In genomic region chr2:36277146-36277808, GRCh38 we compare ENCODE assay signal across 9 cellular contexts.
DNase-seq lines count a peak whose midpoint lies in the region; ATAC-seq, FAIRE-seq and TF ChIP-seq lines count a peak whose summit lies in the region.
"Had no signal": no experiment of that assay in that cellular context is flagged by ENCODE, and none has a peak within 500 bp of the region (broad histone marks: within the 10 kb centered on the region; RNA-seq: fewer than 3 reads in every experiment).

No MANE protein-coding gene starts in this region.

- peaks cover 7% of the 10 kb centered on the region for H3K4me1 Mint-ChIP-seq in activated CD4-positive, alpha-beta T cell treated with anti-CD3 and anti-CD28 coated beads, Interleukin-2, amount 10 ng/mL, durations not matched to agents 24 days and 14 days

- H3K9me2 ChIP-seq in Karpas-422 (replicated peaks; ENCODE audit: insufficient read depth, low read length): no peaks in the 10 kb centered on the region

- H3K27me3 Mint-ChIP-seq in activated CD4-positive, alpha-beta T cell treated with anti-CD3 and anti-CD28 coated beads, Interleukin-2, amount 10 ng/mL, durations not matched to agents 24 days and 14 days: no peaks in the 10 kb centered on the region

- no peaks in the 10 kb centered on the region for H4K20me1 ChIP-seq in Karpas-422 (ENCODE audit: insufficient read depth, low read depth, low read length)

- no peaks in the 10 kb centered on the region for H3K79me2 ChIP-seq in Karpas-422 (ENCODE audit: low read length)

- intact Hi-C loops in activated CD4-positive, alpha-beta T cell treated with anti-CD3 and anti-CD28 coated beads, Interleukin-2, amount 10 ng/mL, durations not matched to agents 24 days and 14 days (cut with micrococcal nuclease): loop anchor here (1.0 to 2.0 kb wide), 3 partner anchors 30 to 130 kb away; no protein-coding TSS in a partner anchor
- intact Hi-C loops in left ventricle myocardium inferior (cut with micrococcal nuclease): no loop called here

- no peak overlapping the region for H3K9ac ChIP-seq in Karpas-422 (ENCODE audit: low read length)
- H3K9ac ChIP-seq: neural progenitor cell had no signal

- H3K27me3 ChIP-seq in brain microvascular endothelial cell (replicated peaks) (no peaks in the 10 kb centered on the region), Karpas-422 (ENCODE audit: low read length) (no peaks in the 10 kb centered on the region), left ventricle myocardium inferior (ENCODE audit: low read depth) (no peaks in the 10 kb centered on the region)

- no peak overlapping the region for H3K4me2 ChIP-seq in Karpas-422 (ENCODE audit: low read depth, low read length, poor library complexity, severe bottlenecking)
- H3K4me2 ChIP-seq: neural progenitor cell had no signal

- H3K4me3 Mint-ChIP-seq in activated CD4-positive, alpha-beta T cell treated with anti-CD3 and anti-CD28 coated beads, Interleukin-2, amount 10 ng/mL, durations not matched to agents 24 days and 14 days: no peak overlapping the region
- H3K4me3 Mint-ChIP-seq: neural progenitor cell had no signal

- no peaks in the 10 kb centered on the region for H3K9me3 ChIP-seq in Karpas-422 (ENCODE audit: low read length)
- H3K9me3 ChIP-seq in left ventricle myocardium inferior (replicated peaks): peaks cover 17% of the 10 kb centered on the region

- H3K36me3 Mint-ChIP-seq in activated CD4-positive, alpha-beta T cell treated with anti-CD3 and anti-CD28 coated beads, Interleukin-2, amount 10 ng/mL, durations not matched to agents 24 days and 14 days (ENCODE audit: low read depth): no peaks in the 10 kb centered on the region

- H3K27ac Mint-ChIP-seq in activated CD4-positive, alpha-beta T cell treated with anti-CD3 and anti-CD28 coated beads, Interleukin-2, amount 10 ng/mL, durations not matched to agents 24 days and 14 days: no peak overlapping the region
- H3K27ac Mint-ChIP-seq: neural progenitor cell had no signal

- no peak for FAIRE-seq in HTR-8/SVneo (lab: Jason Lieb, UNC)

- no peak for TF ChIP-seq CTCF in brain microvascular endothelial cell (IDR thresholded peaks at IDR 0.05; ENCODE audit: low read depth, low read length, missing control alignments)
- TF ChIP-seq CTCF in left ventricle myocardium inferior (IDR thresholded peaks at IDR 0.05; ENCODE audit: borderline replicate concordance): no peak

- H3K9me3 Mint-ChIP-seq in activated CD4-positive, alpha-beta T cell treated with anti-CD3 and anti-CD28 coated beads, Interleukin-2, amount 10 ng/mL, durations not matched to agents 24 days and 14 days: peaks cover 19% of the 10 kb centered on the region

- H2AFZ ChIP-seq in Karpas-422 (ENCODE audit: low read length): no peak overlapping the region
- H2AFZ ChIP-seq: neural progenitor cell had no signal

- peak; percentile 22 to 42 for DNase-seq in activated CD4-positive, alpha-beta T cell treated with anti-CD3 and anti-CD28 coated beads, Interleukin-2, amount 50 U/mL, for 48 hours
- no peak for DNase-seq in activated CD4-positive, alpha-beta T cell treated with anti-CD3 and anti-CD28 coated beads, Interleukin-2, amount 10 ng/mL, durations not matched to agents 24 days and 14 days
- DNase-seq in HTR-8/SVneo (ENCODE audit: insufficient read length, low spot score): peak; percentile 26
- DNase-seq in brain microvascular endothelial cell: peak; percentile 95
- peak; percentile 54 for DNase-seq in stimulated activated CD4-positive, alpha-beta T cell treated with anti-CD3 and anti-CD28 coated beads, Interleukin-4, amount 100 ng/mL, for 24 hours
- DNase-seq in Karpas-422: no peak
- no peak for DNase-seq in left ventricle myocardium inferior

- H3K4me1 ChIP-seq in Karpas-422 (ENCODE audit: low read length): no peaks in the 10 kb centered on the region
- no peaks in the 10 kb centered on the region for H3K4me1 ChIP-seq in left ventricle myocardium inferior
- H3K4me1 ChIP-seq: neural progenitor cell had no signal

- ATAC-seq in HG03457 (IDR thresholded peaks at IDR 0.05; ENCODE audit: unreplicated experiment): no peak

- H3K36me3 ChIP-seq in brain microvascular endothelial cell (replicated peaks) (no peaks in the 10 kb centered on the region), Karpas-422 (ENCODE audit: insufficient read depth, low read length) (no peaks in the 10 kb centered on the region; the same call in 1 of the 2 replicates), left ventricle myocardium inferior (no peaks in the 10 kb centered on the region)
- H3K36me3 ChIP-seq: neural progenitor cell had no signal

- in situ Hi-C loops in brain microvascular endothelial cell (cut with HindIII; ENCODE audit: low pct_ligation_motif_present, low sequenced_read_pairs): no loop called here

- H3K4me3 ChIP-seq in brain microvascular endothelial cell (ENCODE audit: low read depth, low read length) (no peak overlapping the region), Karpas-422 (ENCODE audit: low read length) (no peak overlapping the region), left ventricle myocardium inferior (no peak overlapping the region)
- H3K4me3 ChIP-seq: neural progenitor cell had no signal

- H3K27ac ChIP-seq in brain microvascular endothelial cell (no peak overlapping the region), Karpas-422 (ENCODE audit: low read length) (no peak overlapping the region), left ventricle myocardium inferior (replicated peaks) (no peak overlapping the region)
- H3K27ac ChIP-seq: neural progenitor cell had no signal

Comparison
In these comparisons a context has a peak if more than half of its experiments do, and no peak if none do; other contexts are left out.
1. DNase-seq: peak in activated CD4-positive, alpha-beta T cell treated with anti-CD3 and anti-CD28 coated beads, Interleukin-2, amount 50 U/mL, for 48 hours (2 of 2), HTR-8/SVneo (single experiment), brain microvascular endothelial cell (single experiment) and stimulated activated CD4-positive, alpha-beta T cell treated with anti-CD3 and anti-CD28 coated beads, Interleukin-4, amount 100 ng/mL, for 24 hours (single experiment); none in activated CD4-positive, alpha-beta T cell treated with anti-CD3 and anti-CD28 coated beads, Interleukin-2, amount 10 ng/mL, durations not matched to agents 24 days and 14 days (single experiment), Karpas-422 (single experiment) and left ventricle myocardium inferior (single experiment).